In genomic region chr17:47941998-47942490, GRCh38 we compare ENCODE assay signal across 8 cellular contexts. TPM values are rescaled to one million over a fixed set of nuclear protein-coding genes. Genes with fewer than 3 reads are reported as not detected.
DNase-seq lines count a peak whose midpoint lies in the region; ATAC-seq lines count a peak whose summit lies in the region.

No MANE protein-coding gene starts in this region.

- intact Hi-C loops in activated CD4-positive, alpha-beta T cell treated with anti-CD3 and anti-CD28 coated beads for 36 hours (cut with DNase I, micrococcal nuclease) = loop anchor here (1.0 to 10.0 kb wide), 9 partner anchors 28 to 1017 kb away; partner anchors contain the start of genes SP2 (in 2 of the 2), CBX1 (in 1 of the 2), GOSR2 (in 1 of the 2) and KPNB1 (in 1 of the 2)
- intact Hi-C loops in left colon (cut with DNase I, micrococcal nuclease) = loop anchor here in 1 of 2 donors (10.0 kb wide), 1 partner anchor 97 kb away; the partner anchor contains the start of gene SCRN2

- peaks cover 3% of the 10 kb centered on the region for H3K9me3 Mint-ChIP-seq in activated CD4-positive, alpha-beta T cell treated with anti-CD3 and anti-CD28 coated beads for 36 hours (ENCODE audit: low read depth)
- H3K9me3 Mint-ChIP-seq in activated naive CD8-positive, alpha-beta T cell treated with anti-CD3 and anti-CD28 coated beads for 36 hours = peaks cover 3% of the 10 kb centered on the region

- H3K27ac Mint-ChIP-seq in activated CD4-positive, alpha-beta T cell treated with anti-CD3 and anti-CD28 coated beads for 36 hours = peak overlapping the region; percentile 91
- H3K27ac Mint-ChIP-seq in activated naive CD8-positive, alpha-beta T cell treated with anti-CD3 and anti-CD28 coated beads for 36 hours = peak overlapping the region; percentile 92

- H3K36me3 Mint-ChIP-seq in activated CD4-positive, alpha-beta T cell treated with anti-CD3 and anti-CD28 coated beads for 36 hours (ENCODE audit: low read depth) = peaks cover 26% of the 10 kb centered on the region
- peaks cover 39% of the 10 kb centered on the region for H3K36me3 Mint-ChIP-seq in activated naive CD8-positive, alpha-beta T cell treated with anti-CD3 and anti-CD28 coated beads for 36 hours

- H3K27me3 Mint-ChIP-seq in activated CD4-positive, alpha-beta T cell treated with anti-CD3 and anti-CD28 coated beads for 36 hours = no peaks in the 10 kb centered on the region
- H3K27me3 Mint-ChIP-seq in activated naive CD8-positive, alpha-beta T cell treated with anti-CD3 and anti-CD28 coated beads for 36 hours = no peaks in the 10 kb centered on the region

- POLR2A ChIA-PET in activated CD4-positive, alpha-beta T cell treated with anti-CD3 and anti-CD28 coated beads for 36 hours (lab: Charles Lee) = interaction anchor here (1.1 to 3.9 kb wide), 4 partner anchors 15 to 46 kb away, joined by 5 to 15 read pairs (median 10); partner anchors contain the start of genes CDK5RAP3 and SP2

- peaks cover 64% of the 10 kb centered on the region for H3K4me1 Mint-ChIP-seq in activated CD4-positive, alpha-beta T cell treated with anti-CD3 and anti-CD28 coated beads for 36 hours
- H3K4me1 Mint-ChIP-seq in activated naive CD8-positive, alpha-beta T cell treated with anti-CD3 and anti-CD28 coated beads for 36 hours = peaks cover 53% of the 10 kb centered on the region

- CTCF ChIA-PET in activated CD4-positive, alpha-beta T cell treated with anti-CD3 and anti-CD28 coated beads for 36 hours (lab: Charles Lee) = interaction anchor here (0.5 to 12.5 kb wide), 19 partner anchors 8 to 324 kb away, joined by 3 to 222 read pairs (median 3); partner anchors contain the start of genes CDK5RAP3 and SCRN2

- ATAC-seq in activated CD4-positive, alpha-beta T cell treated with anti-CD3 and anti-CD28 coated beads for 36 hours = no peak
- peak; percentile 1 for ATAC-seq in left colon
- no peak for ATAC-seq in GM21529 (IDR thresholded peaks at IDR 0.05; ENCODE audit: unreplicated experiment)

- H3K4me3 Mint-ChIP-seq in activated CD4-positive, alpha-beta T cell treated with anti-CD3 and anti-CD28 coated beads for 36 hours = peak overlapping the region; percentile 95
- H3K4me3 Mint-ChIP-seq in activated naive CD8-positive, alpha-beta T cell treated with anti-CD3 and anti-CD28 coated beads for 36 hours = peak overlapping the region; percentile 90

- DNase-seq in activated CD4-positive, alpha-beta T cell treated with anti-CD3 and anti-CD28 coated beads for 36 hours = peak; percentile 46
- no peak for DNase-seq in activated CD4-positive, alpha-beta T cell treated with anti-CD3 and anti-CD28 coated beads for 1 hour
- DNase-seq in activated naive CD8-positive, alpha-beta T cell treated with anti-CD3 and anti-CD28 coated beads for 36 hours = peak; percentile 18
- DNase-seq in left colon = no peak
- DNase-seq in superior temporal gyrus (ENCODE audit: extremely low spot score) = peak; percentile 11
- DNase-seq in NCI-H748 treated with DMSO at 0.1 percent for 48 hours (lab: John Stamatoyannopoulos, UW) = no peak
- no peak for DNase-seq in NCI-H1105 treated with DMSO at 0.1 percent for 48 hours (lab: John Stamatoyannopoulos, UW)

RNA-seq across cellular contexts. Expression of gene PNPO, which starts 0.7 kb away (rescaled TPM):
- total RNA-seq in activated CD4-positive, alpha-beta T cell treated with anti-CD3 and anti-CD28 coated beads for 36 hours = 10 to 100 TPM; 29.7 to 41.0 TPM
- 10 to 100 TPM; 56.1 to 61.1 TPM for total RNA-seq in activated naive CD8-positive, alpha-beta T cell treated with anti-CD3 and anti-CD28 coated beads for 36 hours
- total RNA-seq in left colon = 10 to 100 TPM; 24.9 to 26.0 TPM

RNA-seq across cellular contexts. Expression of gene PRR15L, which starts 15.6 kb away (rescaled TPM):
- not detected for total RNA-seq in activated CD4-positive, alpha-beta T cell treated with anti-CD3 and anti-CD28 coated beads for 36 hours
- total RNA-seq in activated naive CD8-positive, alpha-beta T cell treated with anti-CD3 and anti-CD28 coated beads for 36 hours = not detected
- total RNA-seq in left colon = 100 to 1,000 TPM; 237 to 279 TPM

RNA-seq across cellular contexts. Expression of gene CDK5RAP3, which starts 28.9 kb away (rescaled TPM):
- 100 to 1,000 TPM; 147 to 156 TPM for total RNA-seq in activated CD4-positive, alpha-beta T cell treated with anti-CD3 and anti-CD28 coated beads for 36 hours
- total RNA-seq in activated naive CD8-positive, alpha-beta T cell treated with anti-CD3 and anti-CD28 coated beads for 36 hours = 100 to 1,000 TPM; 163 to 168 TPM
- 100 to 1,000 TPM; 136 to 187 TPM for total RNA-seq in left colon

RNA-seq across cellular contexts. Expression of gene SP2, which starts 46.0 kb away (rescaled TPM):
- 10 to 100 TPM; 15.7 to 19.8 TPM for total RNA-seq in activated CD4-positive, alpha-beta T cell treated with anti-CD3 and anti-CD28 coated beads for 36 hours
- total RNA-seq in activated naive CD8-positive, alpha-beta T cell treated with anti-CD3 and anti-CD28 coated beads for 36 hours = 10 to 100 TPM; 18.1 to 18.8 TPM
- total RNA-seq in left colon = 10 to 100 TPM; 21.7 to 22.3 TPM

Comparison
In these comparisons a context has a peak if more than half of its experiments do, and no peak if none do; other contexts are left out.
1. DNase-seq: peak in activated CD4-positive, alpha-beta T cell treated with anti-CD3 and anti-CD28 coated beads for 36 hours (single experiment), activated naive CD8-positive, alpha-beta T cell treated with anti-CD3 and anti-CD28 coated beads for 36 hours (single experiment) and superior temporal gyrus (single experiment); none in activated CD4-positive, alpha-beta T cell treated with anti-CD3 and anti-CD28 coated beads for 1 hour (single experiment), left colon (0 of 2), NCI-H748 treated with DMSO at 0.1 percent for 48 hours (single experiment) and NCI-H1105 treated with DMSO at 0.1 percent for 48 hours (single experiment).
2. RNA of gene PRR15L, which starts 15.6 kb away (total RNA-seq): 237 to 279 TPM in left colon; not detected in activated CD4-positive, alpha-beta T cell treated with anti-CD3 and anti-CD28 coated beads for 36 hours and not detected in activated naive CD8-positive, alpha-beta T cell treated with anti-CD3 and anti-CD28 coated beads for 36 hours; every median in the first group is over 100 times any median in the second.